25 cellular contexts compared by ENCODE assay signal in the genomic region with DNA sequence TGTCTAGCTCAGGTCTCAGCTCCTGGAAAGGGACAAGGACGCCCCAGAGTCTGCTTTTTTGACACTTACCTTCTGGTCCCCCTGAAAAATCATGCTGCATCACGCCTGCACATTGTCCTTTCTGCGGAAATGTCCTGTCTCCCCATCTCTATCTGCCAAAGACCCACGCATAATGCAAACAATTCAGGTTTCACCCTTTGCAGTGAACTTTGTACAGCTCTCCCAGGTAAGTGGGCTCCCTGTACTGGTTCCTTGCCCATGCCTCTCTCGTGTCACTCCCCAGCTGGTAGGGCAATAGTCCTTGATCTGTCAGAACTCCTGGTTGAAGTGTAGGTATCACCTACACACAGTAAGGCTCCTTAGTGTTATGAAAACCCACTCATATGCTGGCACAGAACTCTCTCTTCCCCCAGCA.
A peak's percentile ranks its signal among the peaks of the same experiment; 100 is the strongest.
DNase-seq lines count a peak whose midpoint lies in the region; ATAC-seq and TF ChIP-seq lines count a peak whose summit lies in the region.
"Had no signal": no experiment of that assay in that cellular context is flagged by ENCODE, and none has a peak within 500 bp of the region (broad histone marks: within the 10 kb centered on the region; RNA-seq: fewer than 3 reads in every experiment).

No MANE protein-coding gene starts in this region.

- H2BK15ac ChIP-seq in IMR-90 (ENCODE audit: low read depth, low read length) (no peak overlapping the region), mesenchymal stem cell (ENCODE audit: low read depth, poor library complexity, severe bottlenecking) (peak overlapping the region; percentile 68)

- H3K14ac ChIP-seq in IMR-90 (replicated peaks; ENCODE audit: low read depth, low read length) (no peak overlapping the region), mesenchymal stem cell (ENCODE audit: low read length in 2 of 2) (no peak overlapping the region)

- H3K18ac ChIP-seq in IMR-90 (ENCODE audit: low read depth, low read length) (no peak overlapping the region), mesenchymal stem cell (ENCODE audit: low read depth in 1 of 2, low read length in 2 of 2) (no peak overlapping the region)

- H3K9me1 ChIP-seq in IMR-90 (ENCODE audit: insufficient read depth, low read length): peaks cover 7% of the 10 kb centered on the region; the same call in 1 of the 2 replicates

- H2BK12ac ChIP-seq in mesenchymal stem cell (ENCODE audit: low read length in 2 of 2): no peak overlapping the region

- H3K36me3 ChIP-seq in IMR-90 (ENCODE audit: control insufficient read depth, insufficient read depth, low read length): no peaks in the 10 kb centered on the region
- H3K36me3 ChIP-seq in colonic mucosa: no peaks in the 10 kb centered on the region
- no peaks in the 10 kb centered on the region for H3K36me3 ChIP-seq in mesenchymal stem cell (ENCODE audit: control insufficient read depth in 1 of 2, insufficient read depth in 2 of 2, low read depth in 1 of 2, low read length in 2 of 2)
- no peaks in the 10 kb centered on the region for H3K36me3 ChIP-seq in transverse colon
- H3K36me3 ChIP-seq: SJSA1 had no signal

- H3K27ac Mint-ChIP-seq in immature natural killer cell: no peak overlapping the region
- H3K27ac Mint-ChIP-seq: B cell; CD8-positive, alpha-beta T cell had no signal

- H2AK5ac ChIP-seq in IMR-90 (ENCODE audit: low read depth, low read length) (peak overlapping the region; percentile 7; the same call in 1 of the 2 replicates), mesenchymal stem cell (ENCODE audit: low read length, severe bottlenecking) (no peak overlapping the region)

- no peak overlapping the region for H2BK5ac ChIP-seq in IMR-90 (ENCODE audit: low read depth, low read length, poor library complexity, severe bottlenecking)
- H2BK5ac ChIP-seq in mesenchymal stem cell (ENCODE audit: low read depth, low read length, poor library complexity, severe bottlenecking): no peak overlapping the region

- 92% methylated on average over 2 of the region's 5 CpGs; no CpG with 5 or more reads in 1 of the 2 experiments for WGBS in IMR-90 (ENCODE audit: extremely low coverage in 2 of 2, insufficient read length in 1 of 2), 2 experiments
- WGBS in mesenchymal stem cell: 98% methylated on average over 5 of the region's 5 CpGs
- 77% methylated on average over 5 of the region's 5 CpGs; no CpG with 5 or more reads in 1 of the 2 donors for WGBS in transverse colon (ENCODE audit: low coverage in 1 of 2), 2 donors

- no peak overlapping the region; the same call in 1 of the 2 replicates for H2BK20ac ChIP-seq in IMR-90 (ENCODE audit: low read depth, low read length)

- TF ChIP-seq POLR2A in IMR-90 (IDR thresholded peaks at IDR 0.05; ENCODE audit: low read depth, low read length): no peak
- TF ChIP-seq POLR2A in transverse colon (IDR thresholded peaks at IDR 0.05): no peak

- H3K4me3 Mint-ChIP-seq in immature natural killer cell: no peak overlapping the region
- H3K4me3 Mint-ChIP-seq: B cell; CD8-positive, alpha-beta T cell had no signal

- H2BK120ac ChIP-seq in IMR-90 (ENCODE audit: low read depth, low read length): peak overlapping the region; percentile 22; the same call in 1 of the 2 replicates
- H2BK120ac ChIP-seq in mesenchymal stem cell (ENCODE audit: low read depth, low read length): no peak overlapping the region

- H3K4me2 ChIP-seq in IMR-90 (ENCODE audit: low read depth, low read length) (no peak overlapping the region), mesenchymal stem cell (ENCODE audit: low read length, poor library complexity, severe bottlenecking) (no peak overlapping the region)

- H4K8ac ChIP-seq in IMR-90 (ENCODE audit: low read depth in 2 of 2, low read length in 2 of 2): no peak overlapping the region
- H4K8ac ChIP-seq in mesenchymal stem cell (ENCODE audit: low read length): no peak overlapping the region

- H2AFZ ChIP-seq in IMR-90 (replicated peaks; ENCODE audit: low read length, poor library complexity) (no peak overlapping the region), mesenchymal stem cell (ENCODE audit: low read depth, low read length) (no peak overlapping the region)

- no peak for TF ChIP-seq EP300 in transverse colon (IDR thresholded peaks at IDR 0.05; ENCODE audit: low read depth)

- H4K5ac ChIP-seq in IMR-90 (ENCODE audit: low read depth, low read length): no peak overlapping the region

- POLR2A ChIA-PET in IMR-90 (lab: Charles Lee; ENCODE audit: unreplicated experiment): no interaction called here

- no peaks in the 10 kb centered on the region for H3K9me3 ChIP-seq in IMR-90 (ENCODE audit: control insufficient read depth, insufficient read depth, low read length)
- H3K9me3 ChIP-seq in colonic mucosa: no peaks in the 10 kb centered on the region
- H3K9me3 ChIP-seq in mesenchymal stem cell (ENCODE audit: control insufficient read depth, low read length): no peaks in the 10 kb centered on the region
- H3K9me3 ChIP-seq in transverse colon: no peaks in the 10 kb centered on the region

- H3K4me3 ChIP-seq in IMR-90 (ENCODE audit: insufficient read depth, low read depth, low read length) (no peak overlapping the region), colonic mucosa (no peak overlapping the region), mesenchymal stem cell (ENCODE audit: insufficient read depth in 1 of 2, low read depth in 1 of 2, low read length in 2 of 2) (no peak overlapping the region), transverse colon (no peak overlapping the region)
- H3K4me3 ChIP-seq: K562, SJSA1 had no signal

- no peak overlapping the region for H2AK9ac ChIP-seq in IMR-90 (replicated peaks; ENCODE audit: low read depth, low read length, poor library complexity)

- H3K4me1 ChIP-seq in IMR-90 (ENCODE audit: control insufficient read depth, insufficient read depth, low read length) (peaks cover 2% of the 10 kb centered on the region; the same call in 1 of the 2 replicates), colonic mucosa (peaks cover 17% of the 10 kb centered on the region), mesenchymal stem cell (ENCODE audit: control insufficient read depth, insufficient read depth, low read depth, low read length) (peaks cover 1% of the 10 kb centered on the region), transverse colon (peaks cover 27 to 58% (median 49%) of the 10 kb centered on the region in 4 donors)

- TF ChIP-seq CTCF in IMR-90 (conservative IDR thresholded peaks at IDR 0.05; ENCODE audit: low read depth, low read length) (no peak), colonic mucosa (IDR thresholded peaks at IDR 0.05) (no peak), transverse colon (IDR thresholded peaks at IDR 0.05) (no peak)

- in situ Hi-C loops in IMR-90 (cut with MboI; ENCODE audit: low sequenced_read_pairs): no loop called here
- in situ Hi-C loops in transverse colon (cut with MboI; ENCODE audit: low pct_ligation_motif_present in 1 of 4, low pct_unique_long_range_greater_than_20kb in 1 of 4, low sequenced_read_pairs in 3 of 4): loop anchor here in 1 of 4 donors (25.0 kb wide), 1 partner anchor 349 kb away; no protein-coding TSS in a partner anchor

- H3K27me3 ChIP-seq in IMR-90 (ENCODE audit: control insufficient read depth, insufficient read depth, low read length) (no peaks in the 10 kb centered on the region), colonic mucosa (no peaks in the 10 kb centered on the region), mesenchymal stem cell (ENCODE audit: control insufficient read depth in 1 of 2, insufficient read depth in 1 of 2, low read length in 2 of 2) (no peaks in the 10 kb centered on the region), transverse colon (no peaks in the 10 kb centered on the region)
- H3K27me3 ChIP-seq: SJSA1 had no signal

- dilution Hi-C loops in IMR-90 (cut with HindIII; ENCODE audit: low sequenced_read_pairs, unreplicated experiment): no loop called here

- no peak for ATAC-seq in IMR-90 (ENCODE audit: low read depth)
- ATAC-seq: CD8-positive, alpha-beta T cell; K562; PC-3; Right ventricle myocardium inferior had no signal

- H3K79me1 ChIP-seq in IMR-90 (ENCODE audit: low read depth in 1 of 2, low read length in 2 of 2) (no peaks in the 10 kb centered on the region), mesenchymal stem cell (replicated peaks; ENCODE audit: low read length, poor library complexity, severe bottlenecking) (no peaks in the 10 kb centered on the region)

- no peaks in the 10 kb centered on the region for H4K20me1 ChIP-seq in IMR-90 (ENCODE audit: insufficient read depth, low read length)

- no peak overlapping the region for H3K9ac ChIP-seq in IMR-90 (ENCODE audit: low read depth, low read length)
- H3K9ac ChIP-seq in colonic mucosa (ENCODE audit: low read depth in 2 of 2, low read length in 2 of 2): peak overlapping the region; percentile 0 to 41
- no peak overlapping the region for H3K9ac ChIP-seq in mesenchymal stem cell (ENCODE audit: low read length)

- DNase-seq in IMR-90 (no peak), colonic mucosa (no peak), mesenchymal stem cell (no peak), transverse colon (no peak), HUDEP-2 (lab: John Stamatoyannopoulos, UW; ENCODE audit: unreplicated experiment in 76 of 76) (no peak), SIG-M5 (lab: John Stamatoyannopoulos, UW) (no peak), immature natural killer cell (no peak)
- DNase-seq: CD8-positive, alpha-beta T cell; DMS79 treated with DMSO at 0.1 percent for 48 hours; HCEC 1CT; Kasumi-1; NCI-H1092 treated with DMSO at 0.1 percent for 48 hours; NCI-H146; NCI-H1930; NCI-H2107; NCI-H446; NCI-H524 treated with DMSO at 0.1 percent for 48 hours; NK-92 treated with Interleukin-12 subunit alpha and Interleukin-12 subunit beta, amount 100 ng/mL, for 24 hours; PC-3 had no signal

- intact Hi-C loops in IMR-90 (cut with micrococcal nuclease): no loop called here
- intact Hi-C loops in colonic mucosa (cut with DNase I): no loop called here
- intact Hi-C loops in transverse colon (cut with DNase I; ENCODE audit: low total_unique reads): no loop called here

- no TSS peak for BruUV-seq in IMR-90 (replicated peaks; lab: Mats Ljungman, UMichigan)

- H4K91ac ChIP-seq in IMR-90 (ENCODE audit: insufficient read depth, low read depth, low read length) (no peak overlapping the region; the same call in 1 of the 2 replicates), mesenchymal stem cell (ENCODE audit: low read length) (no peak overlapping the region)

- peaks cover 0 to 7% (median 0%) of the 10 kb centered on the region in 3 donors for H3K36me3 Mint-ChIP-seq in immature natural killer cell
- H3K36me3 Mint-ChIP-seq: CD8-positive, alpha-beta T cell had no signal

- CTCF ChIA-PET in IMR-90 (lab: Yijun Ruan, JAX): interaction anchor here (0.6 to 1.1 kb wide), 2 partner anchors 11 to 186 kb away, joined by 4 to 6 read pairs; no protein-coding TSS in a partner anchor

- H3K27ac ChIP-seq in IMR-90 (ENCODE audit: insufficient read depth, low read length) (no peak overlapping the region), colonic mucosa (peak overlapping the region; percentile 62), mesenchymal stem cell (ENCODE audit: low read length, poor library complexity, severe bottlenecking) (no peak overlapping the region), transverse colon (peak overlapping the region in 3 of 4 donors; percentile 1 to 74 (median 66))
- H3K27ac ChIP-seq: C4-2B, HL-60, SJSA1 had no signal

- peaks cover 0 to 2% (median 0%) of the 10 kb centered on the region in 3 donors for H3K27me3 Mint-ChIP-seq in immature natural killer cell (ENCODE audit: low read depth in 3 of 3)
- H3K27me3 Mint-ChIP-seq: B cell had no signal

- no peaks in the 10 kb centered on the region for H3K9me3 Mint-ChIP-seq in immature natural killer cell
- H3K9me3 Mint-ChIP-seq: CD8-positive, alpha-beta T cell had no signal

- H3K23ac ChIP-seq in IMR-90 (ENCODE audit: low read depth, low read length) (no peak overlapping the region), mesenchymal stem cell (ENCODE audit: low read length in 2 of 2) (no peak overlapping the region)

- H3K4me1 Mint-ChIP-seq in immature natural killer cell: peaks cover 13 to 14% of the 10 kb centered on the region in 2 donors
- H3K4me1 Mint-ChIP-seq: B cell had no signal

- H3K56ac ChIP-seq in IMR-90 (ENCODE audit: extremely low read depth, insufficient read depth, low read length): no peak overlapping the region

- TF ChIP-seq RAD21 in IMR-90 (IDR thresholded peaks at IDR 0.05; ENCODE audit: low read length): no peak

- H3K4ac ChIP-seq in IMR-90 (ENCODE audit: low read depth, low read length): no peak overlapping the region
- no peak overlapping the region for H3K4ac ChIP-seq in mesenchymal stem cell (ENCODE audit: low read depth in 1 of 2, low read length in 2 of 2)

Comparison
In these comparisons a context has a peak if more than half of its experiments do, and no peak if none do; other contexts are left out.
1. H3K27ac ChIP-seq: peak in colonic mucosa (single experiment) and transverse colon (3 of 4); none in IMR-90 (single experiment) and mesenchymal stem cell (single experiment).
2. H3K9ac ChIP-seq: peak in colonic mucosa (2 of 2); none in IMR-90 (single experiment) and mesenchymal stem cell (single experiment).